Comparison of ENCODE assay signal across 17 cellular contexts in genomic region chr1:19739628-19740027, GRCh38.
DNase-seq lines count a peak whose midpoint lies in the region; ATAC-seq, FAIRE-seq and TF ChIP-seq lines count a peak whose summit lies in the region.
"Had no signal": no experiment of that assay in that cellular context is flagged by ENCODE, and none has a peak within 500 bp of the region (broad histone marks: within the 10 kb centered on the region; RNA-seq: fewer than 3 reads in every experiment).

No MANE protein-coding gene starts in this region.

- no peak overlapping the region for H2AFZ ChIP-seq in mammary epithelial cell (ENCODE audit: low read depth, low read length)

- H3K9me3 Mint-ChIP-seq in MCF 10A (ENCODE audit: unreplicated experiment) (no peaks in the 10 kb centered on the region), type B pancreatic cell (no peaks in the 10 kb centered on the region)

- dilution Hi-C loops in mammary epithelial cell (cut with HindIII; ENCODE audit: low sequenced_read_pairs): loop anchor here (5.0 kb wide), 2 partner anchors 72 to 83 kb away; no protein-coding TSS in a partner anchor

- H3K27ac Mint-ChIP-seq in MCF 10A (ENCODE audit: low read depth, unreplicated experiment): no peak overlapping the region
- H3K27ac Mint-ChIP-seq in type B pancreatic cell: no peak overlapping the region
- H3K27ac Mint-ChIP-seq: CD4-positive, CD25-positive, alpha-beta regulatory T cell; HFFc6 had no signal

- H3K4me1 ChIP-seq in breast epithelium: no peaks in the 10 kb centered on the region
- H3K4me1 ChIP-seq in mammary epithelial cell (ENCODE audit: insufficient read depth, low read length): peaks cover 15% of the 10 kb centered on the region
- peaks cover 33 to 52% of the 10 kb centered on the region in 2 donors for H3K4me1 ChIP-seq in kidney (ENCODE audit: control insufficient read depth in 1 of 2, insufficient read depth in 1 of 2, low read depth in 1 of 2, low read length in 2 of 2)

- no peaks in the 10 kb centered on the region for H3K79me2 ChIP-seq in mammary epithelial cell (ENCODE audit: insufficient read depth, low read length)

- no peaks in the 10 kb centered on the region for H3K27me3 Mint-ChIP-seq in MCF 10A (ENCODE audit: insufficient read depth, unreplicated experiment)
- H3K27me3 Mint-ChIP-seq in type B pancreatic cell: peaks cover 5% of the 10 kb centered on the region
- H3K27me3 Mint-ChIP-seq: CD4-positive, CD25-positive, alpha-beta regulatory T cell had no signal

- H4K20me1 ChIP-seq in mammary epithelial cell (ENCODE audit: insufficient read depth, low read length): no peaks in the 10 kb centered on the region

- no TSS peak for BruUV-seq in MCF 10A (replicated peaks; lab: Mats Ljungman, UMichigan)
- no TSS peak for BruUV-seq in mammary epithelial cell (replicated peaks; lab: Mats Ljungman, UMichigan)

- no peak for ATAC-seq in HG03354 (IDR thresholded peaks at IDR 0.05; ENCODE audit: poor library complexity, severe bottlenecking, unreplicated experiment)

- DNase-seq in MCF 10A (ENCODE audit: unreplicated experiment) (peak; percentile 52), breast epithelium (ENCODE audit: low spot score in 2 of 2) (no peak), mammary epithelial cell (peak; percentile 70), kidney (peak; percentile 74), type B pancreatic cell (ENCODE audit: extremely low spot score, unreplicated experiment) (no peak), NCI-H1048 (lab: John Stamatoyannopoulos, UW) (no peak)
- DNase-seq: CD4-positive, CD25-positive, alpha-beta regulatory T cell; DMS79; H7; HFFc6; KBM-7; NCI-H187; SHP77 treated with DMSO at 0.1 percent for 48 hours; SK-N-SH; T-helper 2 cell had no signal

- no peak for TF ChIP-seq POLR2A in breast epithelium (IDR thresholded peaks at IDR 0.05)

- no peak overlapping the region for H3K4me2 ChIP-seq in mammary epithelial cell (ENCODE audit: insufficient read depth, low read depth, low read length)
- H3K4me2 ChIP-seq: SK-N-SH had no signal

- in situ Hi-C loops in mammary epithelial cell (cut with MboI; ENCODE audit: low sequenced_read_pairs in 2 of 2): no loop called here

- H3K36me3 Mint-ChIP-seq in MCF 10A (ENCODE audit: insufficient read depth, unreplicated experiment) (peaks cover 9% of the 10 kb centered on the region), type B pancreatic cell (no peaks in the 10 kb centered on the region)

- peaks cover 7% of the 10 kb centered on the region for H3K4me1 Mint-ChIP-seq in MCF 10A (ENCODE audit: insufficient read depth, unreplicated experiment)
- H3K4me1 Mint-ChIP-seq in type B pancreatic cell (ENCODE audit: unreplicated experiment): peaks cover 6% of the 10 kb centered on the region
- H3K4me1 Mint-ChIP-seq: CD4-positive, CD25-positive, alpha-beta regulatory T cell had no signal

- intact Hi-C loops in MCF 10A (cut with micrococcal nuclease) (no loop called here), breast epithelium (cut with DNase I; ENCODE audit: low total_unique reads) (no loop called here), mammary epithelial cell (cut with micrococcal nuclease) (loop anchor here (5.0 kb wide), 1 partner anchor 58 kb away; the partner anchor contains the start of gene TMCO4), kidney (cut with DNase I) (no loop called here)

- H3K27ac ChIP-seq in breast epithelium (no peak overlapping the region), mammary epithelial cell (ENCODE audit: insufficient read depth, low read depth, low read length) (no peak overlapping the region), kidney (ENCODE audit: low read depth in 2 of 2, low read length in 2 of 2) (no peak overlapping the region)
- H3K27ac ChIP-seq: HL-60 had no signal

- H3K27me3 ChIP-seq in breast epithelium (no peaks in the 10 kb centered on the region), mammary epithelial cell (ENCODE audit: insufficient read depth, low read length) (no peaks in the 10 kb centered on the region)

- FAIRE-seq in kidney (lab: Jason Lieb, UNC): no peak

- H3K9me3 ChIP-seq in breast epithelium (peaks cover 5 to 7% of the 10 kb centered on the region in 2 donors), mammary epithelial cell (replicated peaks; ENCODE audit: insufficient read depth, low read length) (no peaks in the 10 kb centered on the region), kidney (ENCODE audit: control insufficient read depth in 1 of 2, low read length in 2 of 2) (no peaks in the 10 kb centered on the region)
- H3K9me3 ChIP-seq: SK-N-SH had no signal

- H3K36me3 ChIP-seq in breast epithelium (no peaks in the 10 kb centered on the region), mammary epithelial cell (ENCODE audit: insufficient read depth, low read length) (no peaks in the 10 kb centered on the region), kidney (ENCODE audit: control insufficient read depth in 1 of 2, insufficient read depth in 2 of 2, low read length in 2 of 2) (peaks cover 0 to 4% of the 10 kb centered on the region in 2 donors)

- no peak overlapping the region for H3K9ac ChIP-seq in mammary epithelial cell (ENCODE audit: insufficient read depth, low read length)
- H3K9ac ChIP-seq in kidney (ENCODE audit: low read length in 2 of 2): no peak overlapping the region
- H3K9ac ChIP-seq: SK-N-SH had no signal

- H3K4me3 Mint-ChIP-seq in MCF 10A (ENCODE audit: unreplicated experiment) (no peak overlapping the region), type B pancreatic cell (no peak overlapping the region)
- H3K4me3 Mint-ChIP-seq: CD4-positive, CD25-positive, alpha-beta regulatory T cell; HFFc6 had no signal

- no peak for TF ChIP-seq CTCF in MCF 10A (IDR thresholded peaks at IDR 0.05; ENCODE audit: unreplicated experiment)
- TF ChIP-seq CTCF in breast epithelium (IDR thresholded peaks at IDR 0.05): no peak
- TF ChIP-seq CTCF in mammary epithelial cell (conservative IDR thresholded peaks at IDR 0.05 in 1 of 2, IDR thresholded peaks at IDR 0.05 in 1 of 2; ENCODE audit: extremely low read depth in 1 of 2, insufficient read depth in 1 of 2, low read depth in 1 of 2, low read length in 2 of 2): no peak
- no peak for TF ChIP-seq CTCF in kidney (IDR thresholded peaks at IDR 0.05; ENCODE audit: borderline replicate concordance, extremely low read depth, insufficient read depth)
- no peak for TF ChIP-seq CTCF in type B pancreatic cell (conservative IDR thresholded peaks at IDR 0.05)

- 0% methylated on average over 5 of the region's 5 CpGs for WGBS in mammary epithelial cell (ENCODE audit: low coverage, missing lambda C conversion rate)

- CTCF ChIA-PET in MCF 10A (lab: Yijun Ruan, JAX): no interaction called here
- CTCF ChIA-PET in mammary epithelial cell (lab: Charles Lee; ENCODE audit: low non-redundant PET): no interaction called here

- H3K4me3 ChIP-seq in breast epithelium (no peak overlapping the region), mammary epithelial cell (replicated peaks in 1 of 3; ENCODE audit: insufficient read depth in 1 of 3, low read depth in 2 of 3, low read length in 3 of 3) (no peak overlapping the region), kidney (ENCODE audit: low read length in 2 of 2) (no peak overlapping the region)

- POLR2A ChIA-PET in MCF 10A (lab: Yijun Ruan, JAX): no interaction called here

Comparison
In these comparisons a context has a peak if more than half of its experiments do, and no peak if none do; other contexts are left out.
1. DNase-seq: peak in MCF 10A (single experiment), mammary epithelial cell (single experiment) and kidney (single experiment); none in breast epithelium (0 of 2), type B pancreatic cell (single experiment) and NCI-H1048 (single experiment).